1 cellular context compared by ENCODE assay signal in the genomic region with DNA sequence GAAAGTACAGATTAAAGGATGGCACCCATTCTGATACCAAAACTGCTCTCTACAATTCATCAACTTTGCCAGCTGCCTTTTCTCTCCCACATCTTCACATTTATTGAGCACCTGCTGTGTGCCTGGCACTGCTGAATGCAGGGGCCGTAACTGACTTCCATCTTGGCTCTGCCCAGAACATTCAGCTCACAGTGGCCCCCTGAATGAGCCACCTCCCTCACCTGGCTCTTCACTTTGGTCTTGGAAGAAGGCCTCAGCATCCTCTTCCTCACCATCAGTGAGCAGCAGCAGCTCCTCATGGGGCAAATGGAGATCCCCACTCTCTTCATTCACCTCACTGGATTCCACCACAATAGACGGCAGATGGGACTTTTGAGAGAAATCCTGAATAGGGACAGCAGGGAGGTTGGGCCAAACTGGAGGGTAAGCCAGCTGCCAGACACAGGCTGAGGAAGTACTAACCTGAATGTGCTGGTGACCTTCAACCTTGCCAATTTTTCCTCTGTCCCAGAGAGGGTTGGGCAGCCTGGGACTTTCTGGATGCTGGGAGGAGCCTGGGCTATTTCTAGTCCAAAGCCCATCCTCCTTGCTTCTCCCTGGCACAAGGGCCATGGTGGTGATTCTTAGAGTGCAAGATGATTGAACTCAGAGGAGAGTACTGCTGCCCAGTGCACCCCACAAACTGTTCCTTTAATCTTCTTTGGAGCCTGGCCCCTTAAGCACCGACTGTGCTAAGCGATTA.
TF ChIP-seq lines count a peak whose summit lies in the region.

No MANE protein-coding gene starts in this region.

TF ChIP-seq in endothelial cell of umbilical vein, 7 proteins besides CTCF, POLR2A, EP300 and RAD21:
- no peak for TF ChIP-seq POLR2AphosphoS5 (IDR thresholded peaks at IDR 0.05; ENCODE audit: insufficient read depth, low read depth, low read length)
